13 cellular contexts compared by ENCODE assay signal in genomic region chr22:38348751-38349496, GRCh38. TPM values are rescaled to one million over a fixed set of nuclear protein-coding genes. Genes with fewer than 3 reads are reported as not detected.
DNase-seq lines count a peak whose midpoint lies in the region; ATAC-seq and TF ChIP-seq lines count a peak whose summit lies in the region.
"Had no signal": no experiment of that assay in that cellular context is flagged by ENCODE, and none has a peak within 500 bp of the region (broad histone marks: within the 10 kb centered on the region; RNA-seq: fewer than 3 reads in every experiment).

No MANE protein-coding gene starts in this region.

- peaks cover 21% of the 10 kb centered on the region for H3F3A ChIP-seq in GM23338 (replicated peaks; ENCODE audit: low read depth)

- H4K20me1 ChIP-seq in GM23338 (replicated peaks; ENCODE audit: insufficient read depth), result peaks cover 6% of the 10 kb centered on the region

- H3K27me3 ChIP-seq in GM23338 (ENCODE audit: insufficient read depth), result no peaks in the 10 kb centered on the region

- no peaks in the 10 kb centered on the region for H3K36me3 ChIP-seq in GM23338 (ENCODE audit: insufficient read depth)

- peak; percentile 2 for TF ChIP-seq POLR2A in erythroblast (IDR thresholded peaks at IDR 0.05; ENCODE audit: low read length)

- no peaks in the 10 kb centered on the region for H3K79me2 ChIP-seq in GM23338 (replicated peaks; ENCODE audit: insufficient read depth)

- no peak overlapping the region for H3K4me2 ChIP-seq in GM23338

- H3K36me3 Mint-ChIP-seq in GM23338 (ENCODE audit: low read depth), result 0 out of 3 replicates have a peak, but pooled peaks cover 2% of the 10 kb centered on the region
- H3K36me3 Mint-ChIP-seq: activated naive CD8-positive, alpha-beta T cell had no signal

- peaks cover 40% of the 10 kb centered on the region for H3K4me1 Mint-ChIP-seq in GM23338

- DNase-seq in GM23338 (ENCODE audit: low spot score) (no peak), NCI-H524 treated with DMSO at 0.1 percent for 48 hours (lab: John Stamatoyannopoulos, UW) (peak; percentile 39), erythroblast (lab: John Stamatoyannopoulos, UW) (no peak), retina (peak; percentile 3)
- DNase-seq in activated naive CD4-positive, alpha-beta T cell treated with Interleukin-2 at 50 U/mL for 16 hours, result no peak
- DNase-seq: central memory CD4-positive, alpha-beta T cell; DMS79; HCEC 1CT; OCI-M1 had no signal

- no peak overlapping the region for H2AFZ ChIP-seq in GM23338

- ATAC-seq in GM23338, result no peak
- no peak for ATAC-seq in HG02870 (IDR thresholded peaks at IDR 0.05; ENCODE audit: unreplicated experiment)
- ATAC-seq in GM18868 (IDR thresholded peaks at IDR 0.05; ENCODE audit: unreplicated experiment), result no peak
- ATAC-seq: gastroesophageal sphincter had no signal

- no peak overlapping the region for H3K4me3 ChIP-seq in GM23338
- H3K4me3 ChIP-seq: gastroesophageal sphincter had no signal

- H3K9me3 Mint-ChIP-seq in GM23338, result no peaks in the 10 kb centered on the region; the same call in 1 of the 3 replicates

- H3K27me3 Mint-ChIP-seq in GM23338 (ENCODE audit: insufficient read depth, low read depth, poor library complexity), result peaks cover 20% of the 10 kb centered on the region

- peaks cover 24% of the 10 kb centered on the region; the same call in 1 of the 2 replicates for H3K4me1 ChIP-seq in GM23338 (ENCODE audit: insufficient read depth)

- TF ChIP-seq CTCF in GM23338 (conservative IDR thresholded peaks at IDR 0.05; ENCODE audit: low read depth in 2 of 2), result no peak

- H3K4me3 Mint-ChIP-seq in GM23338, result no peak overlapping the region
- H3K4me3 Mint-ChIP-seq: activated naive CD8-positive, alpha-beta T cell had no signal

- no peak overlapping the region for H3K27ac Mint-ChIP-seq in GM23338
- H3K27ac Mint-ChIP-seq: activated naive CD8-positive, alpha-beta T cell had no signal

- no peaks in the 10 kb centered on the region for H3K9me2 ChIP-seq in GM23338 (ENCODE audit: insufficient read depth)

- no peak overlapping the region for H3K27ac ChIP-seq in GM23338 (ENCODE audit: low read depth)
- H3K27ac ChIP-seq: gastroesophageal sphincter had no signal

TF ChIP-seq in GM23338, 12 proteins besides CTCF, POLR2A, EP300 and RAD21:
- TF ChIP-seq NANOG (IDR thresholded peaks at IDR 0.05; ENCODE audit: borderline replicate concordance) (no peak), ZNF114 (CRISPR knock-in tag; IDR thresholded peaks at IDR 0.05) (no peak), POLR2AphosphoS5 (IDR thresholded peaks at IDR 0.05; ENCODE audit: low read depth) (peak; percentile 17; the same call in 1 of the 2 replicates)
TF ChIP-seq in GM23338: peak in this region for 1.

RNA-seq across cellular contexts. Expression of gene CSNK1E, which starts 31.7 kb away (rescaled TPM):
- 233 and 259 TPM in 2 replicates for total RNA-seq in GM23338 (2014; rRNA removed; shearing (Covaris generic))
- polyA plus RNA-seq in GM23338 (2016; fragmentation: Nextera tagmentation; extraction: Ambion mirVana), result 180 and 189 TPM in 2 replicates

Comparison
In these comparisons a context has a peak if more than half of its experiments do, and no peak if none do; other contexts are left out.
1. DNase-seq: peak in NCI-H524 treated with DMSO at 0.1 percent for 48 hours (single experiment) and retina (single experiment); none in GM23338 (single experiment), erythroblast (0 of 2) and activated naive CD4-positive, alpha-beta T cell treated with Interleukin-2 at 50 U/mL for 16 hours (single experiment).